In genomic region chr9:94783121-94783664, GRCh38 we compare ENCODE assay signal across 8 cellular contexts. TPM values are rescaled to one million over a fixed set of nuclear protein-coding genes. Genes with fewer than 3 reads are reported as not detected.
DNase-seq lines count a peak whose midpoint lies in the region; ATAC-seq, FAIRE-seq and TF ChIP-seq lines count a peak whose summit lies in the region.

No MANE protein-coding gene starts in this region.

- H3K9me1 ChIP-seq in keratinocyte (ENCODE audit: control insufficient read depth, extremely low read depth, insufficient read depth, low read length) = no peaks in the 10 kb centered on the region

- no peak for ATAC-seq in GM19452 (IDR thresholded peaks at IDR 0.05; ENCODE audit: unreplicated experiment)

- H3K27me3 ChIP-seq in keratinocyte (ENCODE audit: control insufficient read depth, extremely low read depth, insufficient read depth, low read length) = no peaks in the 10 kb centered on the region

- no peaks in the 10 kb centered on the region for H3K9me3 ChIP-seq in keratinocyte (ENCODE audit: control insufficient read depth, low read depth, low read length)

- no peaks in the 10 kb centered on the region for H3K36me3 ChIP-seq in keratinocyte (ENCODE audit: control insufficient read depth in 2 of 2, extremely low read depth in 1 of 2, insufficient read depth in 2 of 2, low read length in 2 of 2)

- H3K79me2 ChIP-seq in keratinocyte (ENCODE audit: control insufficient read depth, insufficient read depth, low read length) = no peaks in the 10 kb centered on the region

- H3K27ac ChIP-seq in caudate nucleus (ENCODE audit: low read depth, low read length) (peak overlapping the region; percentile 69), keratinocyte (ENCODE audit: control insufficient read depth, insufficient read depth, low read length) (peak overlapping the region; percentile 4)

- H3K4me2 ChIP-seq in keratinocyte (ENCODE audit: control insufficient read depth, extremely low read depth, insufficient read depth, low read depth, low read length) = peak overlapping the region; percentile 47

- H3K4me1 ChIP-seq in keratinocyte (ENCODE audit: control insufficient read depth, extremely low read depth, insufficient read depth, low read length) = peaks cover 35% of the 10 kb centered on the region

- no peak overlapping the region for H2AFZ ChIP-seq in keratinocyte (ENCODE audit: control insufficient read depth, low read length)

- no peak overlapping the region for H3K4me3 ChIP-seq in keratinocyte (ENCODE audit: control insufficient read depth in 2 of 3, extremely low read depth in 1 of 3, insufficient read depth in 2 of 3, low read depth in 1 of 3, low read length in 3 of 3)

- H3K9ac ChIP-seq in keratinocyte (ENCODE audit: control insufficient read depth, extremely low read depth, insufficient read depth, low read length) = peak overlapping the region; percentile 11

- peak; percentile 5 for DNase-seq in activated CD4-positive, CD25-positive, alpha-beta regulatory T cell treated with anti-CD3 and anti-CD28 coated beads, Interleukin-2, amount 50 U/mL, for 16 hours (ENCODE audit: low read depth, low spot score)
- no peak for DNase-seq in activated CD4-positive, CD25-positive, alpha-beta regulatory T cell treated with anti-CD3 and anti-CD28 coated beads, Interleukin-2, amount 50 U/mL, for 72 hours
- DNase-seq in NCI-H1417 treated with DMSO at 0.1 percent for 48 hours (lab: John Stamatoyannopoulos, UW) (peak; percentile 47), T-helper 1 cell (peak in 4 of 5 donors; percentile 9 to 59 (median 21)), caudate nucleus (lab: John Stamatoyannopoulos, UW) (peak in 56 of 61 donors; percentile 9 to 86 (median 50)), keratinocyte (ENCODE audit: low read depth, low spot score) (peak; percentile 98)
- DNase-seq in stimulated activated CD4-positive, alpha-beta T cell treated with anti-CD3 and anti-CD28 coated beads, Interleukin-15, amount 100 ng/mL, for 24 hours = peak; percentile 40

- peak; percentile 96 for FAIRE-seq in keratinocyte (lab: Jason Lieb, UNC)

- dilution Hi-C loops in keratinocyte (cut with MboI; ENCODE audit: extremely low pct_ligation_motif_present, low sequenced_read_pairs) = no loop called here

- TF ChIP-seq CTCF in keratinocyte (optimal IDR thresholded peaks at IDR 0.05 in 1 of 3, IDR thresholded peaks at IDR 0.05 in 1 of 3, conservative IDR thresholded peaks at IDR 0.05 in 1 of 3; ENCODE audit: extremely low read depth in 1 of 3, insufficient read depth in 2 of 3, low read length in 3 of 3) = peak; percentile 63 to 75 (median 71)

- no peaks in the 10 kb centered on the region for H4K20me1 ChIP-seq in keratinocyte (ENCODE audit: control insufficient read depth, extremely low read depth, insufficient read depth, low read length)

RNA-seq across cellular contexts. Expression of gene AOPEP, which starts 56.7 kb away (rescaled TPM):
- polyA plus RNA-seq in keratinocyte = 25.2 to 30.1 TPM (median 27.0 TPM) in 3 replicates
- polyA plus RNA-seq in keratinocyte (2011; ENCODE audit: low read depth) = 29.3 TPM
- polyA plus RNA-seq in keratinocyte (2011; cell fraction: cytosol; rRNA removed) = 17.8 and 20.8 TPM in 2 replicates
- polyA plus RNA-seq in keratinocyte (2011; cell fraction: nucleus; rRNA removed) = 33.6 and 34.1 TPM in 2 replicates
- polyA plus RNA-seq in keratinocyte (2012; ENCODE audit: low replicate concordance) = 16.8 and 24.4 TPM in 2 replicates
- 17.7 to 46.4 TPM (median 41.8 TPM) in 3 replicates for polyA minus RNA-seq in keratinocyte
- polyA minus RNA-seq in keratinocyte (2011; cell fraction: cytosol; rRNA and poly(A)+ RNA removed) = 22.3 TPM
- 48.9 and 95.1 TPM in 2 replicates for polyA minus RNA-seq in keratinocyte (2011; cell fraction: nucleus; rRNA and poly(A)+ RNA removed)
